Comparison of ENCODE assay signal across 8 cellular contexts in genomic region chr16:1610071-1610840, GRCh38. TPM values are rescaled to one million over a fixed set of nuclear protein-coding genes. Genes with fewer than 3 reads are reported as not detected.
DNase-seq lines count a peak whose midpoint lies in the region; FAIRE-seq and TF ChIP-seq lines count a peak whose summit lies in the region.

No MANE protein-coding gene starts in this region.

- no peaks in the 10 kb centered on the region for H3K27me3 ChIP-seq in endothelial cell of umbilical vein (ENCODE audit: control insufficient read depth in 2 of 2, insufficient read depth in 2 of 2, low read length in 2 of 2)

- peak overlapping the region; percentile 56 for H2AFZ ChIP-seq in OCI-LY7 (ENCODE audit: low read length)
- peak overlapping the region; percentile 93 for H2AFZ ChIP-seq in endothelial cell of umbilical vein (ENCODE audit: low read depth, low read length)

- H3K9me2 ChIP-seq in OCI-LY7 (ENCODE audit: insufficient read depth, low read length): no peaks in the 10 kb centered on the region

- peak overlapping the region; percentile 100 for H3K27ac Mint-ChIP-seq in mesothelial cell of epicardium

- H3K4me1 Mint-ChIP-seq in mesothelial cell of epicardium: peaks cover 34% of the 10 kb centered on the region

- H3K4me2 ChIP-seq in OCI-LY7 (ENCODE audit: low read length) (peak overlapping the region; percentile 81), endothelial cell of umbilical vein (ENCODE audit: insufficient read depth, low read length) (peak overlapping the region; percentile 77)

- dilution Hi-C loops in endothelial cell of umbilical vein (cut with MboI; ENCODE audit: extremely low pct_ligation_motif_present, low sequenced_read_pairs): no loop called here

- H3K79me2 ChIP-seq in OCI-LY7 (ENCODE audit: insufficient read depth, low read depth, low read length): peaks cover 19% of the 10 kb centered on the region; the same call in 1 of the 2 replicates
- peaks cover 19% of the 10 kb centered on the region for H3K79me2 ChIP-seq in endothelial cell of umbilical vein (ENCODE audit: control insufficient read depth, insufficient read depth, low read length)

- TF ChIP-seq CTCF in AG09309 (IDR thresholded peaks at IDR 0.05; ENCODE audit: control insufficient read depth, insufficient read depth, low read depth, low read length, missing control alignments) (no peak), OCI-LY7 (conservative IDR thresholded peaks at IDR 0.05; ENCODE audit: low read length) (no peak), endothelial cell of umbilical vein (IDR thresholded peaks at IDR 0.05; ENCODE audit: extremely low read depth in 1 of 2, insufficient read depth in 1 of 2, low read depth in 1 of 2, low read length in 2 of 2) (no peak), mesothelial cell of epicardium (IDR thresholded peaks at IDR 0.05; ENCODE audit: unreplicated experiment) (no peak)

- H3K36me3 ChIP-seq in OCI-LY7 (ENCODE audit: insufficient read depth, low read length) (peaks cover 9% of the 10 kb centered on the region; the same call in 1 of the 2 replicates), endothelial cell of umbilical vein (ENCODE audit: control insufficient read depth in 2 of 2, extremely low read depth in 1 of 2, insufficient read depth in 2 of 2, low read length in 2 of 2) (peaks cover 0 to 6% of the 10 kb centered on the region in 2 experiments)

- peak overlapping the region; percentile 74 for H3K9ac ChIP-seq in endothelial cell of umbilical vein (replicated peaks; ENCODE audit: extremely low read depth, insufficient read depth, low read length)

- peaks cover 7% of the 10 kb centered on the region for H3K36me3 Mint-ChIP-seq in mesothelial cell of epicardium

- FAIRE-seq in HTR-8/SVneo (lab: Jason Lieb, UNC): peak; percentile 23
- FAIRE-seq in endothelial cell of umbilical vein (lab: Jason Lieb, UNC): peak; percentile 91

- H3K4me1 ChIP-seq in OCI-LY7 (ENCODE audit: insufficient read depth, low read length, poor library complexity, severe bottlenecking): peaks cover 31% of the 10 kb centered on the region
- peaks cover 27% of the 10 kb centered on the region for H3K4me1 ChIP-seq in endothelial cell of umbilical vein (ENCODE audit: control insufficient read depth, extremely low read depth, insufficient read depth, low read length)

- peaks cover 3% of the 10 kb centered on the region for H3K27me3 Mint-ChIP-seq in mesothelial cell of epicardium (ENCODE audit: low read depth)

- TF ChIP-seq POLR2A in endothelial cell of umbilical vein (IDR thresholded peaks at IDR 0.05; ENCODE audit: low read depth, low read length): no peak

- BruUV-seq in OCI-LY7 (replicated peaks; lab: Mats Ljungman, UMichigan): no TSS peak
- no TSS peak for BruUV-seq in endothelial cell of umbilical vein (replicated peaks; lab: Mats Ljungman, UMichigan)

- H3K9me3 ChIP-seq in OCI-LY7 (ENCODE audit: low read length) (no peaks in the 10 kb centered on the region), endothelial cell of umbilical vein (replicated peaks; ENCODE audit: control insufficient read depth, insufficient read depth, low read length) (no peaks in the 10 kb centered on the region)

- H3K9me3 Mint-ChIP-seq in mesothelial cell of epicardium: no peaks in the 10 kb centered on the region

- no peaks in the 10 kb centered on the region for H3K9me1 ChIP-seq in endothelial cell of umbilical vein (replicated peaks; ENCODE audit: control insufficient read depth, extremely low read depth, insufficient read depth, low read length)

- peak overlapping the region; percentile 79 for H3K27ac ChIP-seq in OCI-LY7 (ENCODE audit: low read depth, low read length, poor library complexity, severe bottlenecking)
- H3K27ac ChIP-seq in endothelial cell of umbilical vein (ENCODE audit: insufficient read depth, low read depth, low read length): peak overlapping the region; percentile 32

- H4K20me1 ChIP-seq in OCI-LY7 (ENCODE audit: insufficient read depth, low read length) (no peaks in the 10 kb centered on the region), endothelial cell of umbilical vein (replicated peaks; ENCODE audit: control insufficient read depth, extremely low read depth, insufficient read depth, low read length) (no peaks in the 10 kb centered on the region)

- DNase-seq in AG09309 (ENCODE audit: low read depth) (no peak), GM19238 (ENCODE audit: insufficient read length, low spot score) (peak; percentile 86), HTR-8/SVneo (ENCODE audit: insufficient read length, low spot score) (peak; percentile 86), OCI-LY7 (ENCODE audit: low spot score) (peak; percentile 94), activated T-cell treated with anti-CD3 and anti-CD28 coated beads for 1 hour (ENCODE audit: low read depth) (peak; percentile 88), endothelial cell of umbilical vein (ENCODE audit: low read depth, low spot score) (peak; percentile 91), mesothelial cell of epicardium (ENCODE audit: low spot score in 2 of 2, unreplicated experiment in 2 of 2) (peak; percentile 86 to 96)
- peak; percentile 76 for DNase-seq in stimulated activated CD8-positive, alpha-beta memory T cell treated with anti-CD3 and anti-CD28 coated beads, Interleukin-15, amount 100 ng/mL, for 1 hour (ENCODE audit: low read depth)

- H3K4me3 Mint-ChIP-seq in mesothelial cell of epicardium: peak overlapping the region; percentile 80

- CTCF ChIA-PET in OCI-LY7 (lab: Charles Lee; ENCODE audit: unreplicated experiment): no interaction called here
- CTCF ChIA-PET in endothelial cell of umbilical vein (lab: Charles Lee): interaction anchor here (1.3 to 3.0 kb wide), 3 partner anchors 96 to 247 kb away, joined by 3 to 24 read pairs (median 8); partner anchors contain the start of genes MAPK8IP3 and TELO2

- POLR2A ChIA-PET in OCI-LY7 (lab: Charles Lee): interaction anchor here (0.6 to 1.4 kb wide), 3 partner anchors 91 to 659 kb away, joined by 3 to 8 read pairs (median 6); partner anchors contain the start of genes NUBP2 and SPSB3
- POLR2A ChIA-PET in endothelial cell of umbilical vein (lab: Charles Lee): interaction anchor here (0.6 kb wide), 3 partner anchors 81 to 908 kb away, joined by 3 to 5 read pairs (median 4); no protein-coding TSS in a partner anchor

- intact Hi-C loops in OCI-LY7 (cut with micrococcal nuclease; ENCODE audit: unreplicated experiment): loop anchor here (5.0 to 10.0 kb wide), 5 partner anchors 118 to 638 kb away; partner anchors contain the start of genes EME2, LMF1, MRPS34 and NME3
- intact Hi-C loops in endothelial cell of umbilical vein (cut with micrococcal nuclease): loop anchor here (1.0 to 5.0 kb wide), 2 partner anchors 116 to 188 kb away; partner anchors contain the start of gene UQCC4

- H3K4me3 ChIP-seq in AG09309 (ENCODE audit: control insufficient read depth, low read depth, low read length) (peak overlapping the region; percentile 74), OCI-LY7 (ENCODE audit: low read depth, low read length, poor library complexity, severe bottlenecking) (peak overlapping the region; percentile 77), endothelial cell of umbilical vein (replicated peaks in 1 of 3; ENCODE audit: insufficient read depth in 1 of 3, low read depth in 1 of 3, low read length in 3 of 3) (peak overlapping the region; percentile 48 to 80 (median 61))

TF ChIP-seq in endothelial cell of umbilical vein, 7 proteins besides CTCF, POLR2A, EP300 and RAD21:
- TF ChIP-seq EZH2 (IDR thresholded peaks at IDR 0.05; ENCODE audit: borderline replicate concordance, low read depth, low read length, severe bottlenecking) (no peak), GATA2 (IDR thresholded peaks at IDR 0.05; ENCODE audit: insufficient read depth, insufficient read length, low read depth, low read length) (no peak), MYC (IDR thresholded peaks at IDR 0.05; ENCODE audit: low read depth, low read length) (no peak), JUN (IDR thresholded peaks at IDR 0.05; ENCODE audit: borderline replicate concordance, insufficient read depth, insufficient read length, low read depth) (no peak), FOS (IDR thresholded peaks at IDR 0.05; ENCODE audit: borderline replicate concordance, insufficient read depth, low read length) (no peak), POLR2AphosphoS5 (IDR thresholded peaks at IDR 0.05; ENCODE audit: insufficient read depth, low read depth, low read length) (peak; percentile 40)
- TF ChIP-seq, protein P1, sequence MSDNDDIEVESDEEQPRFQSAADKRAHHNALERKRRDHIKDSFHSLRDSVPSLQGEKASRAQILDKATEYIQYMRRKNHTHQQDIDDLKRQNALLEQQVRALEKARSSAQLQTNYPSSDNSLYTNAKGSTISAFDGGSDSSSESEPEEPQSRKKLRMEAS (IDR thresholded peaks at IDR 0.05; ENCODE audit: insufficient read depth, insufficient read length): peak; percentile 78

RNA-seq across cellular contexts. Expression of gene IFT140, which starts 1.6 kb away (rescaled TPM):
- 10.2 and 14.3 TPM in 2 replicates for total RNA-seq in OCI-LY7 (2014; rRNA removed; shearing (Covaris generic))
- 21.2 and 21.9 TPM in 2 replicates for total RNA-seq in OCI-LY7 (2022)
- 16.6 and 18.9 TPM in 2 replicates for total RNA-seq in endothelial cell of umbilical vein
- 8.8 and 9.5 TPM in 2 replicates for polyA plus RNA-seq in endothelial cell of umbilical vein
- 5.5 and 6.4 TPM in 2 replicates for polyA plus RNA-seq in endothelial cell of umbilical vein (2011; cell fraction: cytosol; rRNA removed)
- 33.9 and 38.7 TPM in 2 replicates for polyA plus RNA-seq in endothelial cell of umbilical vein (2011; cell fraction: nucleus; rRNA removed)
- 10.4 and 17.8 TPM in 2 replicates for polyA plus RNA-seq in endothelial cell of umbilical vein (2012)
- 18.9 and 21.5 TPM in 2 replicates for polyA minus RNA-seq in endothelial cell of umbilical vein
- 6.3 TPM for polyA minus RNA-seq in endothelial cell of umbilical vein (2011; cell fraction: cytosol; rRNA and poly(A)+ RNA removed)
- 23.0 and 42.5 TPM in 2 replicates for polyA minus RNA-seq in endothelial cell of umbilical vein (2011; cell fraction: nucleus; rRNA and poly(A)+ RNA removed)
- 60.3 to 63.5 TPM (median 62.9 TPM) in 3 replicates for total RNA-seq in mesothelial cell of epicardium

RNA-seq across cellular contexts. Expression of gene CRAMP1, which starts 1.9 kb away (rescaled TPM):
- 9.1 and 10.5 TPM in 2 replicates for total RNA-seq in OCI-LY7 (2014; rRNA removed; shearing (Covaris generic))
- total RNA-seq in OCI-LY7 (2022) (33.6 and 33.8 TPM in 2 replicates), endothelial cell of umbilical vein (28.9 and 30.8 TPM in 2 replicates), mesothelial cell of epicardium (42.5 to 44.8 TPM (median 43.2 TPM) in 3 replicates)
- polyA plus RNA-seq in endothelial cell of umbilical vein: 20.2 and 21.5 TPM in 2 replicates
- polyA plus RNA-seq in endothelial cell of umbilical vein (2011; cell fraction: cytosol; rRNA removed): 15.8 and 16.2 TPM in 2 replicates
- 48.0 and 59.9 TPM in 2 replicates for polyA plus RNA-seq in endothelial cell of umbilical vein (2011; cell fraction: nucleus; rRNA removed)
- polyA plus RNA-seq in endothelial cell of umbilical vein (2012): 14.1 and 16.4 TPM in 2 replicates
- polyA minus RNA-seq in endothelial cell of umbilical vein: 28.1 and 32.7 TPM in 2 replicates
- 7.6 TPM for polyA minus RNA-seq in endothelial cell of umbilical vein (2011; cell fraction: cytosol; rRNA and poly(A)+ RNA removed)
- 29.3 and 31.5 TPM in 2 replicates for polyA minus RNA-seq in endothelial cell of umbilical vein (2011; cell fraction: nucleus; rRNA and poly(A)+ RNA removed)
